In the genomic region with DNA sequence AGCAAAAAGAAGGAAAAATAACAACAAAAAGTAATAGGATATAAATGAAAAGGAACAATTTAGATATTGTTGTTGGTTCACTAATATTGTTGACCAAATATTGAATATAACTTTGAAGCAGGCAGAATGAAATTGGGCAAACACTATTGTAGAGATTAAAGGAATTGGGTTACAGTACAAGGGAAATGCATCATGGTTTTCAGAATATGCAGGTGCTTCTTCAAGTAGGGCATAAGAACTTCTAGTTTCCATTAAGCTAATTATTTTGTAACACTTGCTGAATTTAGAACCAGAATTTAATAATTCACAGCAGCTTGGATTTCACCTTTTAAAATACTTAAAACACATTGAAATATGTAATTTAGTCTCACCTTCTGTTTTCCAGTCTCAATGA, we compare ENCODE assay signal across 11 cellular contexts. TPM values are rescaled to one million over a fixed set of nuclear protein-coding genes. Genes with fewer than 3 reads are reported as not detected.
DNase-seq lines count a peak whose midpoint lies in the region; ATAC-seq, FAIRE-seq and TF ChIP-seq lines count a peak whose summit lies in the region.
"Had no signal": no experiment of that assay in that cellular context is flagged by ENCODE, and none has a peak within 500 bp of the region (broad histone marks: within the 10 kb centered on the region; RNA-seq: fewer than 3 reads in every experiment).

No MANE protein-coding gene starts in this region.

- H3K9me2 ChIP-seq in GM23338 (ENCODE audit: insufficient read depth) = no peaks in the 10 kb centered on the region

- TF ChIP-seq EP300 in HepG2 (IDR thresholded peaks at IDR 0.05; ENCODE audit: low read depth in 2 of 2, low read length in 2 of 2) (no peak), HepG2 (CRISPR knock-in tag; IDR thresholded peaks at IDR 0.05; ENCODE audit: borderline replicate concordance) (no peak)

- H3K27me3 ChIP-seq in HepG2 (ENCODE audit: control insufficient read depth in 1 of 2, insufficient read depth in 2 of 2, low read length in 2 of 2) = no peaks in the 10 kb centered on the region
- no peaks in the 10 kb centered on the region for H3K27me3 ChIP-seq in right lobe of liver
- H3K27me3 ChIP-seq in keratinocyte (ENCODE audit: control insufficient read depth, extremely low read depth, insufficient read depth, low read length) = no peaks in the 10 kb centered on the region
- no peaks in the 10 kb centered on the region for H3K27me3 ChIP-seq in GM23338 (ENCODE audit: insufficient read depth)

- intact Hi-C loops in HepG2 (cut with micrococcal nuclease; ENCODE audit: unreplicated experiment) (loop anchor here (1.0 to 5.0 kb wide), 4 partner anchors 79 to 535 kb away; no protein-coding TSS in a partner anchor), right lobe of liver (cut with DNase I) (no loop called here)

- no peaks in the 10 kb centered on the region for H3F3A ChIP-seq in GM23338 (replicated peaks; ENCODE audit: low read depth)

- ATAC-seq in HepG2 = no peak
- no peak for ATAC-seq in right lobe of liver
- ATAC-seq in GM23338 = no peak
- ATAC-seq in HG03520 (IDR thresholded peaks at IDR 0.05; ENCODE audit: unreplicated experiment) = no peak

- TF ChIP-seq CTCF in HepG2 (CRISPR knock-in tag; IDR thresholded peaks at IDR 0.05) (no peak), right lobe of liver (IDR thresholded peaks at IDR 0.05) (no peak), keratinocyte (optimal IDR thresholded peaks at IDR 0.05 in 1 of 3, IDR thresholded peaks at IDR 0.05 in 1 of 3, conservative IDR thresholded peaks at IDR 0.05 in 1 of 3; ENCODE audit: extremely low read depth in 1 of 3, insufficient read depth in 2 of 3, low read length in 3 of 3) (no peak), type B pancreatic cell (conservative IDR thresholded peaks at IDR 0.05) (no peak), GM23338 (conservative IDR thresholded peaks at IDR 0.05; ENCODE audit: low read depth in 2 of 2) (no peak)

- H3K9me3 Mint-ChIP-seq in type B pancreatic cell (peaks cover 3% of the 10 kb centered on the region), GM23338 (peaks cover 4% of the 10 kb centered on the region; the same call in 1 of the 3 replicates)

- TF ChIP-seq POLR2A in HepG2 (IDR thresholded peaks at IDR 0.05; ENCODE audit: insufficient read depth in 1 of 2, low read depth in 2 of 2, low read length in 2 of 2) (no peak), right lobe of liver (IDR thresholded peaks at IDR 0.05) (no peak)

- BruUV-seq in HepG2 (replicated peaks; lab: Mats Ljungman, UMichigan) = TSS peak; percentile 24

- H3K27ac Mint-ChIP-seq in type B pancreatic cell (peak overlapping the region; percentile 64), GM23338 (no peak overlapping the region)
- H3K27ac Mint-ChIP-seq: activated naive CD4-positive, alpha-beta T cell treated with anti-CD3 and anti-CD28 coated beads, Interleukin-2, amount 10 ng/mL, durations not matched to agents 7 days and 5 days had no signal

- no peaks in the 10 kb centered on the region for H3K79me2 ChIP-seq in HepG2 (ENCODE audit: insufficient read depth, low read length)
- H3K79me2 ChIP-seq in keratinocyte (ENCODE audit: control insufficient read depth, insufficient read depth, low read length) = no peaks in the 10 kb centered on the region
- H3K79me2 ChIP-seq in GM23338 (replicated peaks; ENCODE audit: insufficient read depth) = no peaks in the 10 kb centered on the region

- no peaks in the 10 kb centered on the region for H3K9me3 ChIP-seq in HepG2 (ENCODE audit: low read length)
- no peaks in the 10 kb centered on the region for H3K9me3 ChIP-seq in right lobe of liver
- H3K9me3 ChIP-seq in keratinocyte (ENCODE audit: control insufficient read depth, low read depth, low read length) = no peaks in the 10 kb centered on the region

- no peak overlapping the region for H3K9ac ChIP-seq in HepG2 (ENCODE audit: insufficient read depth, low read depth, low read length)
- no peak overlapping the region for H3K9ac ChIP-seq in keratinocyte (ENCODE audit: control insufficient read depth, extremely low read depth, insufficient read depth, low read length)

- H3K36me3 Mint-ChIP-seq in type B pancreatic cell = peaks cover 12% of the 10 kb centered on the region
- H3K36me3 Mint-ChIP-seq in GM23338 (ENCODE audit: low read depth) = peaks cover 9% of the 10 kb centered on the region; the same call in 2 of the 3 replicates

- in situ Hi-C loops in HepG2 (cut with HindIII; ENCODE audit: extremely low pct_ligation_motif_present, low pct_unique_long_range_greater_than_20kb) = loop anchor here (5.0 kb wide), 1 partner anchor 75 kb away; no protein-coding TSS in a partner anchor

- peaks cover 0 to 2% of the 10 kb centered on the region in 2 experiments; a peak in 1 of 5 replicates for H3K36me3 ChIP-seq in HepG2 (replicated peaks in 1 of 2; ENCODE audit: control insufficient read depth in 1 of 2, insufficient read depth in 2 of 2, low read length in 2 of 2)
- H3K36me3 ChIP-seq in right lobe of liver = no peaks in the 10 kb centered on the region
- H3K36me3 ChIP-seq in keratinocyte (ENCODE audit: control insufficient read depth in 2 of 2, extremely low read depth in 1 of 2, insufficient read depth in 2 of 2, low read length in 2 of 2) = no peaks in the 10 kb centered on the region
- H3K36me3 ChIP-seq in GM23338 (ENCODE audit: insufficient read depth) = no peaks in the 10 kb centered on the region

- H3K4me3 Mint-ChIP-seq in type B pancreatic cell (no peak overlapping the region), GM23338 (no peak overlapping the region)
- H3K4me3 Mint-ChIP-seq: activated naive CD4-positive, alpha-beta T cell treated with anti-CD3 and anti-CD28 coated beads, Interleukin-2, amount 10 ng/mL, durations not matched to agents 7 days and 5 days had no signal

- DNase-seq in HepG2 (ENCODE audit: low spot score) = no peak
- no peak for DNase-seq in right lobe of liver
- peak; percentile 32 for DNase-seq in OCI-M1 (lab: John Stamatoyannopoulos, UW)
- no peak for DNase-seq in keratinocyte (ENCODE audit: low read depth, low spot score)
- no peak for DNase-seq in type B pancreatic cell (ENCODE audit: extremely low spot score, unreplicated experiment)
- no peak for DNase-seq in GM23338 (ENCODE audit: low spot score)
- DNase-seq in Kasumi-1 (lab: John Stamatoyannopoulos, UW) = no peak
- DNase-seq: islet precursor cell, SIG-M5 had no signal

- H3K27me3 Mint-ChIP-seq in type B pancreatic cell (no peaks in the 10 kb centered on the region), GM23338 (ENCODE audit: insufficient read depth, low read depth, poor library complexity) (no peaks in the 10 kb centered on the region)
- H3K27me3 Mint-ChIP-seq: activated naive CD4-positive, alpha-beta T cell treated with anti-CD3 and anti-CD28 coated beads, Interleukin-2, amount 10 ng/mL, durations not matched to agents 7 days and 5 days had no signal

- CTCF ChIA-PET in HepG2 (lab: Yijun Ruan, JAX; ENCODE audit: low intra/inter-chr PET ratio, low total read pairs) = interaction anchor here (1.3 to 1.9 kb wide), 2 partner anchors 80 to 409 kb away, joined by 3 to 15 read pairs; no protein-coding TSS in a partner anchor

- dilution Hi-C loops in keratinocyte (cut with MboI; ENCODE audit: extremely low pct_ligation_motif_present, low sequenced_read_pairs) = no loop called here

- no peak for TF ChIP-seq RAD21 in HepG2 (CRISPR knock-in tag; IDR thresholded peaks at IDR 0.05)

- H3K4me1 Mint-ChIP-seq in type B pancreatic cell (ENCODE audit: unreplicated experiment) = peaks cover 16% of the 10 kb centered on the region
- H3K4me1 Mint-ChIP-seq in GM23338 = peaks cover 11% of the 10 kb centered on the region; the same call in 1 of the 3 replicates

- H4K20me1 ChIP-seq in HepG2 (ENCODE audit: insufficient read depth, low read length) (no peaks in the 10 kb centered on the region), keratinocyte (ENCODE audit: control insufficient read depth, extremely low read depth, insufficient read depth, low read length) (no peaks in the 10 kb centered on the region), GM23338 (replicated peaks; ENCODE audit: insufficient read depth) (no peaks in the 10 kb centered on the region)

- H3K4me1 ChIP-seq in HepG2 (ENCODE audit: insufficient read depth, low read length) = peaks cover 5% of the 10 kb centered on the region
- H3K4me1 ChIP-seq in right lobe of liver = peaks cover 0 to 12% (median 2%) of the 10 kb centered on the region in 4 donors
- peaks cover 18% of the 10 kb centered on the region for H3K4me1 ChIP-seq in keratinocyte (ENCODE audit: control insufficient read depth, extremely low read depth, insufficient read depth, low read length)
- no peaks in the 10 kb centered on the region for H3K4me1 ChIP-seq in GM23338 (ENCODE audit: insufficient read depth)

- POLR2A ChIA-PET in HepG2 (lab: Yijun Ruan, JAX) = no interaction called here

- H3K9me1 ChIP-seq in keratinocyte (ENCODE audit: control insufficient read depth, extremely low read depth, insufficient read depth, low read length) = no peaks in the 10 kb centered on the region

- peak; percentile 26 for FAIRE-seq in HepG2 (lab: Jason Lieb, UNC)
- FAIRE-seq in keratinocyte (lab: Jason Lieb, UNC) = no peak

- no peak overlapping the region for H3K4me3 ChIP-seq in HepG2 (replicated peaks in 1 of 3; ENCODE audit: insufficient read depth in 1 of 3, low read depth in 2 of 3, low read length in 3 of 3)
- H3K4me3 ChIP-seq in right lobe of liver = no peak overlapping the region
- no peak overlapping the region for H3K4me3 ChIP-seq in keratinocyte (ENCODE audit: control insufficient read depth in 2 of 3, extremely low read depth in 1 of 3, insufficient read depth in 2 of 3, low read depth in 1 of 3, low read length in 3 of 3)
- no peak overlapping the region for H3K4me3 ChIP-seq in GM23338

- H3K4me2 ChIP-seq in HepG2 (ENCODE audit: low read depth, low read length) (no peak overlapping the region), keratinocyte (ENCODE audit: control insufficient read depth, extremely low read depth, insufficient read depth, low read depth, low read length) (peak overlapping the region; percentile 70), GM23338 (no peak overlapping the region)

- H2AFZ ChIP-seq in HepG2 (ENCODE audit: low read length) (no peak overlapping the region), keratinocyte (ENCODE audit: control insufficient read depth, low read length) (no peak overlapping the region), GM23338 (no peak overlapping the region)

- no peak overlapping the region for H3K27ac ChIP-seq in HepG2 (ENCODE audit: extremely low read length, insufficient read depth, low read length)
- peak overlapping the region in 1 of 3 donors; percentile 64 for H3K27ac ChIP-seq in right lobe of liver
- H3K27ac ChIP-seq in keratinocyte (ENCODE audit: control insufficient read depth, insufficient read depth, low read length) = peak overlapping the region; percentile 5
- H3K27ac ChIP-seq in GM23338 (ENCODE audit: low read depth) = no peak overlapping the region

RNA-seq across cellular contexts. Expression of a gene that starts 36.5 kb away (rescaled TPM):
- total RNA-seq in HepG2 (2016; rRNA removed; fragmentation: Illumina TruSeq; extraction: Trizol) (154 and 206 TPM in 2 replicates), right lobe of liver (10 to 100 TPM; 11.3 to 22.3 (median 21.4) TPM), type B pancreatic cell (ENCODE audit: low replicate concordance) (27.3 and 42.3 TPM in 2 replicates)
- 43.8 and 53.8 TPM in 2 replicates for total RNA-seq in HepG2 (2016; cell fraction: cytosol; rRNA removed; fragmentation: Illumina TruSeq; extraction: Trizol; ENCODE audit: low read depth)
- total RNA-seq in HepG2 (2016; cell fraction: insoluble cytoplasmic fraction; rRNA removed; fragmentation: Illumina TruSeq; extraction: Trizol) = 156 and 243 TPM in 2 replicates
- total RNA-seq in HepG2 (2016; cell fraction: membrane; rRNA removed; fragmentation: Illumina TruSeq; extraction: Trizol) = 49.5 and 53.8 TPM in 2 replicates
- 50.8 and 57.3 TPM in 2 replicates for total RNA-seq in HepG2 (2016; cell fraction: nucleus; rRNA removed; fragmentation: Illumina TruSeq; extraction: Trizol)
- polyA plus RNA-seq in HepG2 (2011; rRNA removed) (21.3 and 38.3 TPM in 2 replicates), keratinocyte (19.2 to 51.1 TPM (median 28.3 TPM) in 3 replicates), GM23338 (2016; fragmentation: Nextera tagmentation; extraction: Ambion mirVana) (284 and 287 TPM in 2 replicates)
- polyA plus RNA-seq in HepG2 (2011; cell fraction: cytosol; rRNA removed) = 20.9 and 21.4 TPM in 2 replicates
- polyA plus RNA-seq in HepG2 (2011; cell fraction: nucleus; rRNA removed) = 6.7 and 9.1 TPM in 2 replicates
- 36.1 and 77.3 TPM in 2 replicates for polyA plus RNA-seq in HepG2 (2012)
- 40.7 and 49.7 TPM in 2 replicates for polyA plus RNA-seq in HepG2 (2016; cell fraction: cytosol; fragmentation: Illumina TruSeq; extraction: Trizol; ENCODE audit: low read depth)
- 177 and 187 TPM in 2 replicates for polyA plus RNA-seq in HepG2 (2016; cell fraction: insoluble cytoplasmic fraction; fragmentation: Illumina TruSeq; extraction: Trizol; ENCODE audit: low read depth)
- 42.6 and 46.1 TPM in 2 replicates for polyA plus RNA-seq in HepG2 (2016; cell fraction: membrane; fragmentation: Illumina TruSeq; extraction: Trizol; ENCODE audit: low read depth)
- 60.8 and 74.0 TPM in 2 replicates for polyA plus RNA-seq in HepG2 (2016; cell fraction: nucleus; fragmentation: Illumina TruSeq; extraction: Trizol; ENCODE audit: insufficient read depth, low read depth)
- 3.7 and 11.0 TPM in 2 replicates for polyA minus RNA-seq in HepG2 (2011; rRNA and poly(A)+ RNA removed; ENCODE audit: low replicate concordance)
- polyA minus RNA-seq in HepG2 (2011; cell fraction: cytosol; rRNA and poly(A)+ RNA removed) = 7.7 and 17.3 TPM in 2 replicates
- polyA minus RNA-seq in HepG2 (2011; cell fraction: nucleus; rRNA and poly(A)+ RNA removed) = 6.8 and 9.0 TPM in 2 replicates
- polyA plus RNA-seq in keratinocyte (2011; ENCODE audit: low read depth) = 2.7 TPM
- 25.2 and 27.3 TPM in 2 replicates for polyA plus RNA-seq in keratinocyte (2011; cell fraction: cytosol; rRNA removed)
- polyA plus RNA-seq in keratinocyte (2011; cell fraction: nucleus; rRNA removed) = 7.6 and 8.9 TPM in 2 replicates
- polyA plus RNA-seq in keratinocyte (2012; ENCODE audit: low replicate concordance) = 24.5 and 37.1 TPM in 2 replicates
- polyA minus RNA-seq in keratinocyte = 3.5 to 6.5 TPM (median 4.0 TPM) in 3 replicates
- 12.3 TPM for polyA minus RNA-seq in keratinocyte (2011; cell fraction: cytosol; rRNA and poly(A)+ RNA removed)
- polyA minus RNA-seq in keratinocyte (2011; cell fraction: nucleus; rRNA and poly(A)+ RNA removed) = 2.5 and 3.3 TPM in 2 replicates
- 57.4 and 74.9 TPM in 2 replicates for total RNA-seq in GM23338 (2014; rRNA removed; shearing (Covaris generic))

RNA-seq across cellular contexts. Expression of a gene that starts 41.4 kb away (rescaled TPM):
- total RNA-seq in HepG2 (2016; rRNA removed; fragmentation: Illumina TruSeq; extraction: Trizol) = 17.6 and 26.4 TPM in 2 replicates
- 5.1 and 7.4 TPM in 2 replicates for total RNA-seq in HepG2 (2016; cell fraction: cytosol; rRNA removed; fragmentation: Illumina TruSeq; extraction: Trizol; ENCODE audit: low read depth)
- total RNA-seq in HepG2 (2016; cell fraction: insoluble cytoplasmic fraction; rRNA removed; fragmentation: Illumina TruSeq; extraction: Trizol) = 15.5 and 22.3 TPM in 2 replicates
- total RNA-seq in HepG2 (2016; cell fraction: membrane; rRNA removed; fragmentation: Illumina TruSeq; extraction: Trizol) = 8.8 and 10.3 TPM in 2 replicates
- total RNA-seq in HepG2 (2016; cell fraction: nucleus; rRNA removed; fragmentation: Illumina TruSeq; extraction: Trizol) = 16.7 and 18.7 TPM in 2 replicates
- 12.4 and 16.8 TPM in 2 replicates for polyA plus RNA-seq in HepG2 (2011; rRNA removed)
- 10.1 and 13.1 TPM in 2 replicates for polyA plus RNA-seq in HepG2 (2011; cell fraction: cytosol; rRNA removed)
- polyA plus RNA-seq in HepG2 (2011; cell fraction: nucleus; rRNA removed) = 7.0 and 8.0 TPM in 2 replicates
- 6.4 and 7.9 TPM in 2 replicates for polyA plus RNA-seq in HepG2 (2012)
- polyA plus RNA-seq in HepG2 (2016; cell fraction: cytosol; fragmentation: Illumina TruSeq; extraction: Trizol; ENCODE audit: low read depth) = 2.4 and 2.5 TPM in 2 replicates
- polyA plus RNA-seq in HepG2 (2016; cell fraction: insoluble cytoplasmic fraction; fragmentation: Illumina TruSeq; extraction: Trizol; ENCODE audit: low read depth) = 29.3 and 34.5 TPM in 2 replicates
- polyA plus RNA-seq in HepG2 (2016; cell fraction: membrane; fragmentation: Illumina TruSeq; extraction: Trizol; ENCODE audit: low read depth) = 7.0 and 7.1 TPM in 2 replicates
- 10.9 and 12.8 TPM in 2 replicates for polyA plus RNA-seq in HepG2 (2016; cell fraction: nucleus; fragmentation: Illumina TruSeq; extraction: Trizol; ENCODE audit: insufficient read depth, low read depth)
- polyA minus RNA-seq in HepG2 (2011; rRNA and poly(A)+ RNA removed; ENCODE audit: low replicate concordance) = 10.7 and 16.8 TPM in 2 replicates
- 4.9 and 8.4 TPM in 2 replicates for polyA minus RNA-seq in HepG2 (2011; cell fraction: cytosol; rRNA and poly(A)+ RNA removed)
- 12.9 and 15.6 TPM in 2 replicates for polyA minus RNA-seq in HepG2 (2011; cell fraction: nucleus; rRNA and poly(A)+ RNA removed)
- 10 to 100 TPM in 2 of 6 experiments, 1 to 10 TPM in 4; 7.6 to 15.3 (median 9.5) TPM for total RNA-seq in right lobe of liver
- polyA plus RNA-seq in keratinocyte = 12.5 to 18.2 TPM (median 13.2 TPM) in 3 replicates
- 8.9 TPM for polyA plus RNA-seq in keratinocyte (2011; ENCODE audit: low read depth)
- polyA plus RNA-seq in keratinocyte (2011; cell fraction: cytosol; rRNA removed) = 11.8 and 20.9 TPM in 2 replicates
- 8.9 and 11.8 TPM in 2 replicates for polyA plus RNA-seq in keratinocyte (2011; cell fraction: nucleus; rRNA removed)
- 4.8 and 7.9 TPM in 2 replicates for polyA plus RNA-seq in keratinocyte (2012; ENCODE audit: low replicate concordance)
- polyA minus RNA-seq in keratinocyte = 4.1 to 12.2 TPM (median 9.9 TPM) in 3 replicates
- polyA minus RNA-seq in keratinocyte (2011; cell fraction: cytosol; rRNA and poly(A)+ RNA removed) = 7.1 TPM
- 4.4 and 9.9 TPM in 2 replicates for polyA minus RNA-seq in keratinocyte (2011; cell fraction: nucleus; rRNA and poly(A)+ RNA removed)
- 9.0 and 10.5 TPM in 2 replicates for total RNA-seq in type B pancreatic cell (ENCODE audit: low replicate concordance)
- total RNA-seq in GM23338 (2014; rRNA removed; shearing (Covaris generic)) = 8.3 and 8.4 TPM in 2 replicates
- 10.3 and 12.4 TPM in 2 replicates for polyA plus RNA-seq in GM23338 (2016; fragmentation: Nextera tagmentation; extraction: Ambion mirVana)
